18 cellular contexts compared by ENCODE assay signal in the genomic region with DNA sequence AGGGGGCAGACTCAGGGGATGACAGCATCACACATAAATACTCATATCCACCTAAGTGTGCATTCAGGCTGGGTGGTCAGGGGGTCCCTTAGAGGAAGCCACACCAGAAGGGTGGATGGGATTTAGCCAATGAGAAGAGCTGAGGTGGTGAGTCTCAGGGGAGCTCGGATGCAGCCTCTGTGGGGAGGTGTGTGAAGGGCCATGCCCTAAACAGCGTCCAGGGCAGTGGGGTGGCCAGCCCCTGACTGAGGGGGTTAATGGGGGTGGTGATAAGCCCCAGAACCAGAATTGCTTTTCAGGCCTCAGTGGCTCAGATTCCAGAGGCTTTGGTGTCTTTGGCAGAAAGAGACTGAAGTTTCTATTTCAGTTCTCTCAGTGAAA.
A peak's percentile ranks its signal among the peaks of the same experiment; 100 is the strongest.
DNase-seq lines count a peak whose midpoint lies in the region; ATAC-seq and TF ChIP-seq lines count a peak whose summit lies in the region.
"Had no signal": no experiment of that assay in that cellular context is flagged by ENCODE, and none has a peak within 500 bp of the region (broad histone marks: within the 10 kb centered on the region; RNA-seq: fewer than 3 reads in every experiment).

No MANE protein-coding gene starts in this region.

- DNase-seq in activated CD8-positive, alpha-beta memory T cell treated with anti-CD3 and anti-CD28 coated beads, Interleukin-2, amount 50 U/mL, for 48 hours: peak; percentile 46
- no peak for DNase-seq in activated CD8-positive, alpha-beta memory T cell treated with anti-CD3 and anti-CD28 coated beads, Interleukin-2, amount 50 U/mL, for 4 hours
- DNase-seq in IMR-90: no peak
- DNase-seq in gastrocnemius medialis: no peak
- DNase-seq in NCI-H187 treated with DMSO at 0.1 percent for 48 hours (lab: John Stamatoyannopoulos, UW): no peak
- no peak for DNase-seq in KG1 (lab: John Stamatoyannopoulos, UW)
- DNase-seq in endothelial cell (ENCODE audit: low spot score): no peak
- DNase-seq: colonic mucosa, DMS 273 treated with DMSO at 0.1 percent for 48 hours, HCEC 1CT, kidney, mesenchymal stem cell, PC-9, SJCRH30 had no signal

- H3K9me3 Mint-ChIP-seq in endothelial cell (ENCODE audit: unreplicated experiment): no peaks in the 10 kb centered on the region
- H3K9me3 Mint-ChIP-seq: nephron; stimulated activated naive CD8-positive, alpha-beta T cell treated with anti-CD3 and anti-CD28 coated beads, Interleukin-15, Interleukin-2, amounts not matched to agents 100 ng/mL and 50 ng/mL, for 24 hours; T-helper 2 cell treated with Interferon-gamma antibody and Interleukin-4, amounts not matched to agents 5 μg/mL and 100 μg/mL, for 36 hours had no signal

- H4K5ac ChIP-seq in IMR-90 (ENCODE audit: low read depth, low read length): no peak overlapping the region

- H4K91ac ChIP-seq in IMR-90 (ENCODE audit: insufficient read depth, low read depth, low read length): no peak overlapping the region

- peak overlapping the region; percentile 20; the same call in 1 of the 2 replicates for H3K23ac ChIP-seq in IMR-90 (ENCODE audit: low read depth, low read length)

- POLR2A ChIA-PET in IMR-90 (lab: Charles Lee; ENCODE audit: unreplicated experiment): no interaction called here

- peaks cover 4% of the 10 kb centered on the region for H3K4me1 Mint-ChIP-seq in endothelial cell (ENCODE audit: unreplicated experiment)

- no peaks in the 10 kb centered on the region for H3K79me1 ChIP-seq in IMR-90 (ENCODE audit: low read depth in 1 of 2, low read length in 2 of 2)

- H3K27me3 ChIP-seq in IMR-90 (ENCODE audit: control insufficient read depth, insufficient read depth, low read length) (peaks cover 52% of the 10 kb centered on the region), gastrocnemius medialis (no peaks in the 10 kb centered on the region)

- no peak for TF ChIP-seq RAD21 in IMR-90 (IDR thresholded peaks at IDR 0.05; ENCODE audit: low read length)

- H3K18ac ChIP-seq in IMR-90 (ENCODE audit: low read depth, low read length): no peak overlapping the region

- H3K4me3 Mint-ChIP-seq in endothelial cell (ENCODE audit: unreplicated experiment): no peak overlapping the region
- H3K4me3 Mint-ChIP-seq: nephron; stimulated activated naive CD8-positive, alpha-beta T cell treated with anti-CD3 and anti-CD28 coated beads, Interleukin-15, Interleukin-2, amounts not matched to agents 100 ng/mL and 50 ng/mL, for 24 hours had no signal

- CTCF ChIA-PET in IMR-90 (lab: Yijun Ruan, JAX): no interaction called here

- H2AFZ ChIP-seq in IMR-90 (replicated peaks; ENCODE audit: low read length, poor library complexity): no peak overlapping the region
- H2AFZ ChIP-seq: PC-9 had no signal

- H3K4me3 ChIP-seq in IMR-90 (ENCODE audit: insufficient read depth, low read depth, low read length): no peak overlapping the region
- no peak overlapping the region for H3K4me3 ChIP-seq in gastrocnemius medialis
- H3K4me3 ChIP-seq: colonic mucosa, PC-9, SJCRH30 had no signal

- ATAC-seq in IMR-90 (ENCODE audit: low read depth): no peak
- no peak for ATAC-seq in gastrocnemius medialis

- H3K56ac ChIP-seq in IMR-90 (ENCODE audit: extremely low read depth, insufficient read depth, low read length): no peak overlapping the region

- no peak overlapping the region for H3K14ac ChIP-seq in IMR-90 (replicated peaks; ENCODE audit: low read depth, low read length)

- no peak overlapping the region for H3K27ac Mint-ChIP-seq in endothelial cell (ENCODE audit: unreplicated experiment)
- H3K27ac Mint-ChIP-seq: nephron; stimulated activated naive CD8-positive, alpha-beta T cell treated with anti-CD3 and anti-CD28 coated beads, Interleukin-15, Interleukin-2, amounts not matched to agents 100 ng/mL and 50 ng/mL, for 24 hours had no signal

- H3K36me3 Mint-ChIP-seq in endothelial cell (ENCODE audit: low read depth, unreplicated experiment): no peaks in the 10 kb centered on the region

- no CpG with 5 or more reads among the region's 2 CpGs for WGBS in IMR-90 (ENCODE audit: extremely low coverage in 2 of 2, insufficient read length in 1 of 2), 2 experiments

- H3K36me3 ChIP-seq in IMR-90 (ENCODE audit: control insufficient read depth, insufficient read depth, low read length) (no peaks in the 10 kb centered on the region), gastrocnemius medialis (no peaks in the 10 kb centered on the region)
- H3K36me3 ChIP-seq: colonic mucosa, SJCRH30 had no signal

- no peak for TF ChIP-seq CTCF in IMR-90 (conservative IDR thresholded peaks at IDR 0.05; ENCODE audit: low read depth, low read length)
- TF ChIP-seq CTCF in gastrocnemius medialis (IDR thresholded peaks at IDR 0.05 in 4 of 5, conservative IDR thresholded peaks at IDR 0.05 in 1 of 5): no peak
- no peak for TF ChIP-seq CTCF in endothelial cell (IDR thresholded peaks at IDR 0.05; ENCODE audit: unreplicated experiment)

- no peak overlapping the region for H3K4ac ChIP-seq in IMR-90 (ENCODE audit: low read depth, low read length)

- no TSS peak for BruUV-seq in IMR-90 (replicated peaks; lab: Mats Ljungman, UMichigan)

- no peak overlapping the region for H2AK5ac ChIP-seq in IMR-90 (ENCODE audit: low read depth, low read length)

- peaks cover 4% of the 10 kb centered on the region for H3K27me3 Mint-ChIP-seq in endothelial cell (ENCODE audit: unreplicated experiment)

- no peak overlapping the region for H2BK120ac ChIP-seq in IMR-90 (ENCODE audit: low read depth, low read length)

- dilution Hi-C loops in IMR-90 (cut with HindIII; ENCODE audit: low sequenced_read_pairs, unreplicated experiment): no loop called here

- no peak overlapping the region for H2AK9ac ChIP-seq in IMR-90 (replicated peaks; ENCODE audit: low read depth, low read length, poor library complexity)

- H3K9ac ChIP-seq in IMR-90 (ENCODE audit: low read depth, low read length): no peak overlapping the region

- H2BK20ac ChIP-seq in IMR-90 (ENCODE audit: low read depth, low read length): no peak overlapping the region

- H3K27ac ChIP-seq in IMR-90 (ENCODE audit: insufficient read depth, low read length): no peak overlapping the region
- peak overlapping the region; percentile 39 for H3K27ac ChIP-seq in cingulate gyrus (ENCODE audit: low read depth, low read length)
- peak overlapping the region; percentile 13 to 78 (median 68) for H3K27ac ChIP-seq in gastrocnemius medialis
- H3K27ac ChIP-seq: colonic mucosa, PC-9, SJCRH30 had no signal

- no peaks in the 10 kb centered on the region for H3K9me1 ChIP-seq in IMR-90 (ENCODE audit: insufficient read depth, low read length)

- H3K9me3 ChIP-seq in IMR-90 (ENCODE audit: control insufficient read depth, insufficient read depth, low read length): no peaks in the 10 kb centered on the region
- no peaks in the 10 kb centered on the region for H3K9me3 ChIP-seq in gastrocnemius medialis
- H3K9me3 ChIP-seq: colonic mucosa, SJCRH30 had no signal

- TF ChIP-seq POLR2A in IMR-90 (IDR thresholded peaks at IDR 0.05; ENCODE audit: low read depth, low read length) (no peak), gastrocnemius medialis (IDR thresholded peaks at IDR 0.05) (no peak)

- no peak overlapping the region for H4K8ac ChIP-seq in IMR-90 (ENCODE audit: low read depth in 2 of 2, low read length in 2 of 2)

- in situ Hi-C loops in IMR-90 (cut with MboI; ENCODE audit: low sequenced_read_pairs): no loop called here
- in situ Hi-C loops in gastrocnemius medialis (cut with MboI; ENCODE audit: low sequenced_read_pairs in 4 of 4): no loop called here

- intact Hi-C loops in IMR-90 (cut with micrococcal nuclease) (no loop called here), gastrocnemius medialis (cut with DNase I; ENCODE audit: low total_unique reads) (no loop called here)

- H3K4me1 ChIP-seq in IMR-90 (ENCODE audit: control insufficient read depth, insufficient read depth, low read length) (peaks cover 1% of the 10 kb centered on the region; the same call in 1 of the 2 replicates), gastrocnemius medialis (peaks cover 15 to 20% of the 10 kb centered on the region in 2 donors)
- H3K4me1 ChIP-seq: colonic mucosa had no signal

- H3K4me2 ChIP-seq in IMR-90 (ENCODE audit: low read depth, low read length): no peak overlapping the region
- H3K4me2 ChIP-seq: PC-9 had no signal

- H2BK15ac ChIP-seq in IMR-90 (ENCODE audit: low read depth, low read length): no peak overlapping the region

- no peaks in the 10 kb centered on the region for H4K20me1 ChIP-seq in IMR-90 (ENCODE audit: insufficient read depth, low read length)

- no peak overlapping the region for H2BK5ac ChIP-seq in IMR-90 (ENCODE audit: low read depth, low read length, poor library complexity, severe bottlenecking)

TF ChIP-seq in IMR-90, 13 proteins besides CTCF, POLR2A, EP300 and RAD21:
- TF ChIP-seq FOS (IDR thresholded peaks at IDR 0.05; ENCODE audit: low read depth, low read length) (no peak), CEBPB (IDR thresholded peaks at IDR 0.05; ENCODE audit: low read depth, low read length) (no peak), MAZ (IDR thresholded peaks at IDR 0.05; ENCODE audit: borderline replicate concordance, low read depth, low read length) (no peak), BHLHE40 (IDR thresholded peaks at IDR 0.05; ENCODE audit: low read depth, low read length) (no peak), RCOR1 (IDR thresholded peaks at IDR 0.05; ENCODE audit: insufficient replicate concordance, low read length) (no peak), MXI1 (IDR thresholded peaks at IDR 0.05; ENCODE audit: borderline replicate concordance, low read depth, low read length) (no peak), RFX5 (IDR thresholded peaks at IDR 0.05; ENCODE audit: low read depth, low read length) (no peak)
- TF ChIP-seq, protein P1, sequence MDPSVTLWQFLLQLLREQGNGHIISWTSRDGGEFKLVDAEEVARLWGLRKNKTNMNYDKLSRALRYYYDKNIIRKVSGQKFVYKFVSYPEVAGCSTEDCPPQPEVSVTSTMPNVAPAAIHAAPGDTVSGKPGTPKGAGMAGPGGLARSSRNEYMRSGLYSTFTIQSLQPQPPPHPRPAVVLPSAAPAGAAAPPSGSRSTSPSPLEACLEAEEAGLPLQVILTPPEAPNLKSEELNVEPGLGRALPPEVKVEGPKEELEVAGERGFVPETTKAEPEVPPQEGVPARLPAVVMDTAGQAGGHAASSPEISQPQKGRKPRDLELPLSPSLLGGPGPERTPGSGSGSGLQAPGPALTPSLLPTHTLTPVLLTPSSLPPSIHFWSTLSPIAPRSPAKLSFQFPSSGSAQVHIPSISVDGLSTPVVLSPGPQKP (IDR thresholded peaks at IDR 0.05; ENCODE audit: borderline replicate concordance, low read depth, low read length): no peak
- TF ChIP-seq, protein P2, sequence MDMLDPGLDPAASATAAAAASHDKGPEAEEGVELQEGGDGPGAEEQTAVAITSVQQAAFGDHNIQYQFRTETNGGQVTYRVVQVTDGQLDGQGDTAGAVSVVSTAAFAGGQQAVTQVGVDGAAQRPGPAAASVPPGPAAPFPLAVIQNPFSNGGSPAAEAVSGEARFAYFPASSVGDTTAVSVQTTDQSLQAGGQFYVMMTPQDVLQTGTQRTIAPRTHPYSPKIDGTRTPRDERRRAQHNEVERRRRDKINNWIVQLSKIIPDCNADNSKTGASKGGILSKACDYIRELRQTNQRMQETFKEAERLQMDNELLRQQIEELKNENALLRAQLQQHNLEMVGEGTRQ (IDR thresholded peaks at IDR 0.05; ENCODE audit: low read depth, low read length): no peak
TF ChIP-seq in IMR-90: peak in this region for 0.
